ENCODE assay signal across 23 cellular contexts in the genomic region with DNA sequence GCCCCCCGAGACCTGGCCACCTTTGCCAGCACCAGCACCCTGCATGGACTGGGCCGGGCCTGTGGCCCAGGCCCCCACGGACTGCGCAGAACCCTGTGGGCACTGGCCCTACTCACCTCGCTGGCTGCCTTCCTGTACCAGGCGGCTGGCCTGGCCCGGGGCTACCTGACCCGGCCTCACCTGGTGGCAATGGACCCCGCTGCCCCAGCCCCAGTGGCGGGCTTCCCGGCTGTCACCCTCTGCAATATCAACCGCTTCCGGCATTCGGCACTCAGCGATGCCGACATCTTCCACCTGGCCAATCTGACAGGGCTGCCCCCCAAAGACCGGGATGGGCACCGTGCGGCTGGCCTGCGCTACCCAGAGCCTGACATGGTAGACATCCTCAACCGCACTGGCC. TPM values are rescaled to one million over a fixed set of nuclear protein-coding genes. Genes with fewer than 3 reads are reported as not detected.
"Had no signal": no experiment of that assay in that cellular context is flagged by ENCODE, and none has a peak within 500 bp of the region (broad histone marks: within the 10 kb centered on the region; RNA-seq: fewer than 3 reads in every experiment).

No MANE protein-coding gene starts in this region.

- H3K36me3 ChIP-seq: spleen, tibial artery had no signal

- H3K27ac Mint-ChIP-seq: activated B cell treated with CpG ODN at 0.5 μM for 24 hours; activated CD4-positive, alpha-beta T cell treated with anti-CD3 and anti-CD28 coated beads for 36 hours; activated T-cell treated with anti-CD3 and anti-CD28 coated beads, Interleukin-2, amount 50 U/mL, for 24 hours; activated T-helper 17 cell treated with anti-CD3 and anti-CD28 coated beads, Interleukin-2, amount 50 U/mL, for 72 hours; dendritic cell treated with granulocyte-macrophage colony-stimulating factor and Interleukin-4, amounts not matched to agents 40 ng/mL and 50 ng/mL, for 4 days; memory B cell; progenitor cell of endocrine pancreas; stimulated activated naive CD8-positive, alpha-beta T cell treated with anti-CD3 and anti-CD28 coated beads, Interleukin-15, Interleukin-2, amounts not matched to agents 100 ng/mL and 50 ng/mL, for 24 hours had no signal

- H3K4me3 Mint-ChIP-seq: activated B cell treated with CpG ODN at 0.5 μM for 24 hours; activated CD4-positive, alpha-beta T cell treated with anti-CD3 and anti-CD28 coated beads for 36 hours; activated T-helper 17 cell treated with anti-CD3 and anti-CD28 coated beads, Interleukin-2, amount 50 U/mL, for 72 hours; dendritic cell treated with granulocyte-macrophage colony-stimulating factor and Interleukin-4, amounts not matched to agents 40 ng/mL and 50 ng/mL, for 4 days; memory B cell; stimulated activated naive CD8-positive, alpha-beta T cell treated with anti-CD3 and anti-CD28 coated beads, Interleukin-15, Interleukin-2, amounts not matched to agents 100 ng/mL and 50 ng/mL, for 24 hours had no signal

- H3K27ac ChIP-seq: spleen, tibial artery had no signal

- H3K9me3 Mint-ChIP-seq: activated B cell treated with CpG ODN at 0.5 μM for 24 hours; activated naive CD4-positive, alpha-beta T cell treated with anti-CD3 and anti-CD28 coated beads, Interleukin-2, amount 50 U/mL, for 72 hours; activated T-cell treated with anti-CD3 and anti-CD28 coated beads, Interleukin-2, amount 50 U/mL, for 24 hours; activated T-helper 17 cell treated with anti-CD3 and anti-CD28 coated beads, Interleukin-2, amount 50 U/mL, for 72 hours; brain; dendritic cell treated with granulocyte-macrophage colony-stimulating factor and Interleukin-4, amounts not matched to agents 40 ng/mL and 50 ng/mL, for 4 days; memory B cell; stimulated activated naive CD8-positive, alpha-beta T cell treated with anti-CD3 and anti-CD28 coated beads, Interleukin-15, Interleukin-2, amounts not matched to agents 100 ng/mL and 50 ng/mL, for 24 hours had no signal

- H3K4me3 ChIP-seq: spleen, tibial artery had no signal

- FAIRE-seq: keratinocyte had no signal

- DNase-seq: activated B cell treated with CpG ODN at 0.5 μM for 24 hours; activated CD4-positive, alpha-beta T cell treated with anti-CD3 and anti-CD28 coated beads for 36 hours; activated CD4-positive, alpha-beta T cell treated with anti-CD3 and anti-CD28 coated beads, Interleukin-2, amount 50 U/mL, for 4 hours; activated CD8-positive, alpha-beta memory T cell treated with anti-CD3 and anti-CD28 coated beads for 24 hours; activated CD8-positive, alpha-beta memory T cell treated with anti-CD3 and anti-CD28 coated beads, Interleukin-2, amount 50 U/mL, for 4 hours; activated T-cell treated with anti-CD3 and anti-CD28 coated beads, Interleukin-2, amount 50 U/mL, for 24 hours; aorta; effector CD8-positive, alpha-beta T cell; left colon; spleen; stimulated activated CD4-positive, alpha-beta T cell treated with anti-CD3 and anti-CD28 coated beads, Interleukin-4, amount 100 ng/mL, for 24 hours; T-helper 1 cell; T-helper 9 cell; tibial artery had no signal

- H3K9me3 ChIP-seq: spleen, tibial artery had no signal

- H3K36me3 Mint-ChIP-seq: activated naive CD4-positive, alpha-beta T cell treated with anti-CD3 and anti-CD28 coated beads, Interleukin-2, amount 50 U/mL, for 72 hours; brain; memory B cell had no signal

- ATAC-seq: activated CD4-positive, alpha-beta T cell treated with anti-CD3 and anti-CD28 coated beads for 36 hours; activated naive CD4-positive, alpha-beta T cell treated with anti-CD3 and anti-CD28 coated beads, Interleukin-2, amount 50 U/mL, for 72 hours; activated T-helper 17 cell treated with anti-CD3 and anti-CD28 coated beads, Interleukin-2, amount 50 U/mL, for 72 hours; left colon had no signal

RNA-seq across cellular contexts. Expression of gene ASIC4, which starts 0.6 kb away (rescaled TPM):
- total RNA-seq: activated B cell treated with CpG ODN at 0.5 μM for 24 hours; activated CD4-positive, alpha-beta T cell treated with anti-CD3 and anti-CD28 coated beads for 36 hours; left colon had no signal
- polyA plus RNA-seq: fibroblast of lung, keratinocyte had no signal

RNA-seq across cellular contexts. Expression of gene OBSL1, which starts 56.5 kb away (rescaled TPM):
- total RNA-seq: activated B cell treated with CpG ODN at 0.5 μM for 24 hours had no signal
